ENCODE assay signal across 11 cellular contexts in genomic region chr10:100350914-100351485, GRCh38. TPM values are rescaled to one million over a fixed set of nuclear protein-coding genes. Genes with fewer than 3 reads are reported as not detected.
A peak's percentile ranks its signal among the peaks of the same experiment; 100 is the strongest.
DNase-seq lines count a peak whose midpoint lies in the region; ATAC-seq and TF ChIP-seq lines count a peak whose summit lies in the region.
"Had no signal": no experiment of that assay in that cellular context is flagged by ENCODE, and none has a peak within 500 bp of the region (broad histone marks: within the 10 kb centered on the region; RNA-seq: fewer than 3 reads in every experiment).

No MANE protein-coding gene starts in this region.

- no peak overlapping the region for H3K4me3 ChIP-seq in suprapubic skin
- H3K4me3 ChIP-seq: gastroesophageal sphincter, tibial artery had no signal

- no peak for DNase-seq in activated CD4-positive, alpha-beta memory T cell treated with anti-CD3 and anti-CD28 coated beads, Interleukin-2, amount 10 ng/mL, durations not matched to agents 7 days and 5 days
- no peak for DNase-seq in activated CD4-positive, alpha-beta memory T cell treated with anti-CD3 and anti-CD28 coated beads for 36 hours
- DNase-seq in activated T-helper 2 cell treated with anti-CD3 and anti-CD28 coated beads, Interferon-gamma antibody, Interleukin-2, Interleukin-4, amounts not matched to agents 10 μg/mL and 5 μg/mL and 100 μg/mL, durations not matched to agents 14 hours and 24 hours and 36 hours (ENCODE audit: low spot score) = no peak
- DNase-seq in foreskin keratinocyte = no peak
- DNase-seq in substantia nigra (lab: John Stamatoyannopoulos, UW) = peak in 6 of 49 donors; percentile 26 to 57 (median 38)
- no peak for DNase-seq in suprapubic skin (ENCODE audit: low spot score in 2 of 2)
- DNase-seq in ecto neural progenitor cell (ENCODE audit: low spot score) = no peak
- DNase-seq: activated naive CD4-positive, alpha-beta T cell treated with Interleukin-2 at 50 U/mL for 16 hours; tibial artery had no signal

- no peak for TF ChIP-seq CTCF in foreskin keratinocyte (conservative IDR thresholded peaks at IDR 0.05)
- TF ChIP-seq CTCF in suprapubic skin (IDR thresholded peaks at IDR 0.05) = no peak

- ATAC-seq in foreskin keratinocyte (no peak), HG02870 (IDR thresholded peaks at IDR 0.05; ENCODE audit: unreplicated experiment) (no peak)
- ATAC-seq: gastroesophageal sphincter had no signal

- H3K27me3 ChIP-seq in foreskin keratinocyte (no peaks in the 10 kb centered on the region), suprapubic skin (peaks cover 15% of the 10 kb centered on the region)
- H3K27me3 ChIP-seq: tibial artery had no signal

- H3K4me1 ChIP-seq in foreskin keratinocyte = peaks cover 22% of the 10 kb centered on the region
- H3K4me1 ChIP-seq in suprapubic skin = peaks cover 36% of the 10 kb centered on the region

- no peaks in the 10 kb centered on the region for H3K9me3 Mint-ChIP-seq in activated CD4-positive, alpha-beta memory T cell treated with anti-CD3 and anti-CD28 coated beads, Interleukin-2, amount 10 ng/mL, durations not matched to agents 7 days and 5 days
- no peaks in the 10 kb centered on the region for H3K9me3 Mint-ChIP-seq in activated CD4-positive, alpha-beta memory T cell treated with anti-CD3 and anti-CD28 coated beads for 36 hours
- no peaks in the 10 kb centered on the region for H3K9me3 Mint-ChIP-seq in activated T-helper 2 cell treated with anti-CD3 and anti-CD28 coated beads, Interferon-gamma antibody, Interleukin-2, Interleukin-4, amounts not matched to agents 10 μg/mL and 5 μg/mL and 100 μg/mL, durations not matched to agents 14 hours and 24 hours and 36 hours

- H3K4me3 Mint-ChIP-seq in activated CD4-positive, alpha-beta memory T cell treated with anti-CD3 and anti-CD28 coated beads, Interleukin-2, amount 10 ng/mL, durations not matched to agents 7 days and 5 days = peak overlapping the region; percentile 96
- no peak overlapping the region for H3K4me3 Mint-ChIP-seq in activated CD4-positive, alpha-beta memory T cell treated with anti-CD3 and anti-CD28 coated beads for 36 hours
- peak overlapping the region; percentile 100 for H3K4me3 Mint-ChIP-seq in activated T-helper 2 cell treated with anti-CD3 and anti-CD28 coated beads, Interferon-gamma antibody, Interleukin-2, Interleukin-4, amounts not matched to agents 10 μg/mL and 5 μg/mL and 100 μg/mL, durations not matched to agents 14 hours and 24 hours and 36 hours (ENCODE audit: low read depth)

- no peaks in the 10 kb centered on the region for H3K27me3 Mint-ChIP-seq in activated CD4-positive, alpha-beta memory T cell treated with anti-CD3 and anti-CD28 coated beads, Interleukin-2, amount 10 ng/mL, durations not matched to agents 7 days and 5 days
- H3K27me3 Mint-ChIP-seq in activated CD4-positive, alpha-beta memory T cell treated with anti-CD3 and anti-CD28 coated beads for 36 hours = peaks cover 2% of the 10 kb centered on the region
- no peaks in the 10 kb centered on the region for H3K27me3 Mint-ChIP-seq in activated T-helper 2 cell treated with anti-CD3 and anti-CD28 coated beads, Interferon-gamma antibody, Interleukin-2, Interleukin-4, amounts not matched to agents 10 μg/mL and 5 μg/mL and 100 μg/mL, durations not matched to agents 14 hours and 24 hours and 36 hours (ENCODE audit: low read depth)

- H3K27ac ChIP-seq in foreskin keratinocyte (peak overlapping the region; percentile 2), substantia nigra (ENCODE audit: low read depth, low read length, poor library complexity, severe bottlenecking) (peak overlapping the region; percentile 89), suprapubic skin (no peak overlapping the region)
- H3K27ac ChIP-seq: gastroesophageal sphincter, tibial artery had no signal

- WGBS in suprapubic skin = 86% methylated on average over 5 of the region's 5 CpGs

- POLR2A ChIA-PET in activated CD4-positive, alpha-beta memory T cell treated with anti-CD3 and anti-CD28 coated beads, Interleukin-2, amount 10 ng/mL, durations not matched to agents 7 days and 5 days (lab: Charles Lee) = interaction anchor here (0.7 to 1.9 kb wide), 4 partner anchors 12 to 23 kb away, joined by 3 to 7 read pairs (median 4); no protein-coding TSS in a partner anchor
- POLR2A ChIA-PET in activated CD4-positive, alpha-beta memory T cell treated with anti-CD3 and anti-CD28 coated beads for 36 hours (lab: Charles Lee) = interaction anchor here (3.3 to 6.7 kb wide), 2 partner anchors 20 to 24 kb away, joined by 12 to 74 read pairs; no protein-coding TSS in a partner anchor

- H3K9me3 ChIP-seq in suprapubic skin = no peaks in the 10 kb centered on the region
- H3K9me3 ChIP-seq: gastroesophageal sphincter, tibial artery had no signal

- peaks cover 11% of the 10 kb centered on the region for H3K36me3 ChIP-seq in suprapubic skin

- H3K27ac Mint-ChIP-seq in activated CD4-positive, alpha-beta memory T cell treated with anti-CD3 and anti-CD28 coated beads, Interleukin-2, amount 10 ng/mL, durations not matched to agents 7 days and 5 days = peak overlapping the region; percentile 55
- no peak overlapping the region for H3K27ac Mint-ChIP-seq in activated CD4-positive, alpha-beta memory T cell treated with anti-CD3 and anti-CD28 coated beads for 36 hours
- peak overlapping the region; percentile 70 for H3K27ac Mint-ChIP-seq in activated T-helper 2 cell treated with anti-CD3 and anti-CD28 coated beads, Interferon-gamma antibody, Interleukin-2, Interleukin-4, amounts not matched to agents 10 μg/mL and 5 μg/mL and 100 μg/mL, durations not matched to agents 14 hours and 24 hours and 36 hours

- peaks cover 88% of the 10 kb centered on the region for H3K36me3 Mint-ChIP-seq in activated CD4-positive, alpha-beta memory T cell treated with anti-CD3 and anti-CD28 coated beads, Interleukin-2, amount 10 ng/mL, durations not matched to agents 7 days and 5 days (ENCODE audit: low read depth)
- H3K36me3 Mint-ChIP-seq in activated CD4-positive, alpha-beta memory T cell treated with anti-CD3 and anti-CD28 coated beads for 36 hours = peaks cover 85% of the 10 kb centered on the region
- H3K36me3 Mint-ChIP-seq in activated T-helper 2 cell treated with anti-CD3 and anti-CD28 coated beads, Interferon-gamma antibody, Interleukin-2, Interleukin-4, amounts not matched to agents 10 μg/mL and 5 μg/mL and 100 μg/mL, durations not matched to agents 14 hours and 24 hours and 36 hours (ENCODE audit: low read depth) = peaks cover 87% of the 10 kb centered on the region

- no peak for TF ChIP-seq POLR2A in suprapubic skin (IDR thresholded peaks at IDR 0.05)

- TF ChIP-seq EP300 in suprapubic skin (IDR thresholded peaks at IDR 0.05) = no peak

- intact Hi-C loops in activated CD4-positive, alpha-beta memory T cell treated with anti-CD3 and anti-CD28 coated beads for 36 hours (cut with micrococcal nuclease) = no loop called here
- intact Hi-C loops in activated T-helper 2 cell treated with anti-CD3 and anti-CD28 coated beads, Interferon-gamma antibody, Interleukin-2, Interleukin-4, amounts not matched to agents 10 μg/mL and 5 μg/mL and 100 μg/mL, durations not matched to agents 14 hours and 24 hours and 36 hours (cut with micrococcal nuclease) = no loop called here

- CTCF ChIA-PET in activated CD4-positive, alpha-beta memory T cell treated with anti-CD3 and anti-CD28 coated beads, Interleukin-2, amount 10 ng/mL, durations not matched to agents 7 days and 5 days (lab: Charles Lee) = interaction anchor here (0.7 to 17.3 kb wide), 8 partner anchors 12 to 157 kb away, joined by 3 to 220 read pairs (median 4); no protein-coding TSS in a partner anchor
- CTCF ChIA-PET in activated CD4-positive, alpha-beta memory T cell treated with anti-CD3 and anti-CD28 coated beads for 36 hours (lab: Charles Lee) = interaction anchor here (0.7 to 17.3 kb wide), 3 partner anchors 8 to 81 kb away, joined by 3 to 288 read pairs (median 3); no protein-coding TSS in a partner anchor

- H3K4me1 Mint-ChIP-seq in activated CD4-positive, alpha-beta memory T cell treated with anti-CD3 and anti-CD28 coated beads, Interleukin-2, amount 10 ng/mL, durations not matched to agents 7 days and 5 days = peaks cover 72% of the 10 kb centered on the region
- peaks cover 27% of the 10 kb centered on the region for H3K4me1 Mint-ChIP-seq in activated CD4-positive, alpha-beta memory T cell treated with anti-CD3 and anti-CD28 coated beads for 36 hours (ENCODE audit: low read depth)
- H3K4me1 Mint-ChIP-seq in activated T-helper 2 cell treated with anti-CD3 and anti-CD28 coated beads, Interferon-gamma antibody, Interleukin-2, Interleukin-4, amounts not matched to agents 10 μg/mL and 5 μg/mL and 100 μg/mL, durations not matched to agents 14 hours and 24 hours and 36 hours (ENCODE audit: low read depth) = peaks cover 72% of the 10 kb centered on the region

RNA-seq across cellular contexts. Expression of gene SCD, which starts 4.0 kb away (rescaled TPM):
- total RNA-seq in activated CD4-positive, alpha-beta memory T cell treated with anti-CD3 and anti-CD28 coated beads, Interleukin-2, amount 10 ng/mL, durations not matched to agents 7 days and 5 days = 100 to 1,000 TPM; 198 to 202 TPM
- total RNA-seq in activated CD4-positive, alpha-beta memory T cell treated with anti-CD3 and anti-CD28 coated beads for 36 hours = 100 to 1,000 TPM; 156 to 158 TPM
- total RNA-seq in activated T-helper 2 cell treated with anti-CD3 and anti-CD28 coated beads, Interferon-gamma antibody, Interleukin-2, Interleukin-4, amounts not matched to agents 10 μg/mL and 5 μg/mL and 100 μg/mL, durations not matched to agents 14 hours and 24 hours and 36 hours = 273 and 278 TPM in 2 replicates
- total RNA-seq in foreskin keratinocyte (1,312 and 1,467 TPM in 2 replicates), suprapubic skin (10 to 100 TPM; 24.3 to 53.9 (median 49.7) TPM)
- 579 and 619 TPM in 2 replicates for polyA plus RNA-seq in foreskin keratinocyte

RNA-seq across cellular contexts. Expression of gene PKD2L1, which starts 21.0 kb away (rescaled TPM):
- total RNA-seq in activated CD4-positive, alpha-beta memory T cell treated with anti-CD3 and anti-CD28 coated beads, Interleukin-2, amount 10 ng/mL, durations not matched to agents 7 days and 5 days = under 1 TPM in 1 of 2 experiments, not detected in 1; 0.18 TPM
- total RNA-seq in activated CD4-positive, alpha-beta memory T cell treated with anti-CD3 and anti-CD28 coated beads for 36 hours = not detected
- total RNA-seq in activated T-helper 2 cell treated with anti-CD3 and anti-CD28 coated beads, Interferon-gamma antibody, Interleukin-2, Interleukin-4, amounts not matched to agents 10 μg/mL and 5 μg/mL and 100 μg/mL, durations not matched to agents 14 hours and 24 hours and 36 hours = not detected in 2 replicates
- total RNA-seq in foreskin keratinocyte = not detected in 2 replicates
- not detected in 2 replicates for polyA plus RNA-seq in foreskin keratinocyte
- total RNA-seq in suprapubic skin = not detected
- total RNA-seq: gastroesophageal sphincter had no signal
